Comparison of ENCODE assay signal across 10 cellular contexts in the genomic region with DNA sequence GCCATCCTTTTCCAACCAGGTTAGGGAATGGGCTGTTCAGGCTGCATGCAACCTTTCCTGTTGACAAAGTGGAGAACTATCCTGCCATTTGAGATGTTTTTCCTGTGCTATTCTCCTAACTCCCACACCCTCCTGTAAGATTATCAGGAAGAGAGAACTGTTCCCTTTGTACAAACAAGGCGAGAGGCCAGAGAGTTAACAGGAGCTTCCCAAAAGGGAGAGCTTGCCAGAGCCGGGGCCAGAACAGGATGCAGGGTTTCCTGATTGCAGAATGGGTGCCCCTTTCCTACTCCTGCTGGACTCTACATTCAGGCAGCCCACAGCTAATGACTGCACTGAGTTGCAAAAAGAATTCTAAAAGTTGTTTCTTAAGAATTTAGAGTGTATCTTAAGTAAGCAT. TPM values are rescaled to one million over a fixed set of nuclear protein-coding genes. Genes with fewer than 3 reads are reported as not detected.
DNase-seq lines count a peak whose midpoint lies in the region; ATAC-seq and TF ChIP-seq lines count a peak whose summit lies in the region.
"Had no signal": no experiment of that assay in that cellular context is flagged by ENCODE, and none has a peak within 500 bp of the region (broad histone marks: within the 10 kb centered on the region; RNA-seq: fewer than 3 reads in every experiment).

No MANE protein-coding gene starts in this region.

- peaks cover 31 to 44% of the 10 kb centered on the region in 2 donors for H3K4me1 ChIP-seq in thoracic aorta (ENCODE audit: control insufficient read depth in 1 of 2, low read depth in 2 of 2)

- H3K9me3 ChIP-seq in MG63, result peaks cover 7% of the 10 kb centered on the region
- no peaks in the 10 kb centered on the region for H3K9me3 ChIP-seq in thoracic aorta

- no peak for TF ChIP-seq CTCF in thoracic aorta (IDR thresholded peaks at IDR 0.05)

- H3K36me3 ChIP-seq in MG63 (peaks cover 60% of the 10 kb centered on the region), thoracic aorta (no peaks in the 10 kb centered on the region)

- H3K27me3 ChIP-seq in MG63, result no peaks in the 10 kb centered on the region
- no peaks in the 10 kb centered on the region for H3K27me3 ChIP-seq in thoracic aorta (replicated peaks; ENCODE audit: insufficient read depth)

- peak; percentile 36 for ATAC-seq in thoracic aorta (ENCODE audit: insufficient number of reproducible peaks, low FRiP score, low read depth)
- no peak for ATAC-seq in HG03432 (IDR thresholded peaks at IDR 0.05; ENCODE audit: unreplicated experiment)
- ATAC-seq: activated CD4-positive, CD25-positive, alpha-beta regulatory T cell treated with anti-CD3 and anti-CD28 coated beads, Interleukin-2, amount 50 U/mL, for 24 hours; K562 had no signal

- DNase-seq in MG63 (peak; percentile 59), epidermal melanocyte (ENCODE audit: insufficient read length, low spot score) (peak; percentile 14), lung microvascular endothelial cell (ENCODE audit: low read depth in 2 of 2) (peak; percentile 86 to 93), thoracic aorta (ENCODE audit: low spot score) (no peak), NCI-H1417 (lab: John Stamatoyannopoulos, UW) (no peak), NCI-H1694 (lab: John Stamatoyannopoulos, UW) (no peak)
- DNase-seq: stimulated activated CD8-positive, alpha-beta memory T cell treated with anti-CD3 and anti-CD28 coated beads, Interleukin-4, amount 100 ng/mL, for 48 hours had no signal

- H3K27ac ChIP-seq in thoracic aorta, result peak overlapping the region; percentile 6 to 42

- H3K4me3 ChIP-seq in MG63 (no peak overlapping the region), thoracic aorta (no peak overlapping the region)
- H3K4me3 ChIP-seq: K562 had no signal

RNA-seq across cellular contexts. Expression of a gene that starts 17.1 kb away (rescaled TPM):
- 19.5 and 39.8 TPM in 2 replicates for total RNA-seq in MG63 (2014; rRNA removed; shearing (Covaris generic); ENCODE audit: low replicate concordance)
- total RNA-seq in lung microvascular endothelial cell, result 27.0 and 36.9 TPM in 2 replicates
- total RNA-seq in thoracic aorta, result 100 to 1,000 TPM in 1 of 2 donors, 10 to 100 TPM in 1; 77.2 to 138 TPM

RNA-seq across cellular contexts. Expression of a gene that starts 19.5 kb away (rescaled TPM):
- total RNA-seq in MG63 (2014; rRNA removed; shearing (Covaris generic); ENCODE audit: low replicate concordance), result 45.3 and 53.1 TPM in 2 replicates
- total RNA-seq in lung microvascular endothelial cell (5.4 and 13.1 TPM in 2 replicates), thoracic aorta (10 to 100 TPM; 23.6 to 37.9 TPM)

Comparison
In these comparisons a context has a peak if more than half of its experiments do, and no peak if none do; other contexts are left out.
1. DNase-seq: peak in MG63 (single experiment), epidermal melanocyte (single experiment) and lung microvascular endothelial cell (2 of 2); none in thoracic aorta (single experiment), NCI-H1417 (0 of 3) and NCI-H1694 (single experiment).